Comparison of ENCODE assay signal across 8 cellular contexts in the genomic region with DNA sequence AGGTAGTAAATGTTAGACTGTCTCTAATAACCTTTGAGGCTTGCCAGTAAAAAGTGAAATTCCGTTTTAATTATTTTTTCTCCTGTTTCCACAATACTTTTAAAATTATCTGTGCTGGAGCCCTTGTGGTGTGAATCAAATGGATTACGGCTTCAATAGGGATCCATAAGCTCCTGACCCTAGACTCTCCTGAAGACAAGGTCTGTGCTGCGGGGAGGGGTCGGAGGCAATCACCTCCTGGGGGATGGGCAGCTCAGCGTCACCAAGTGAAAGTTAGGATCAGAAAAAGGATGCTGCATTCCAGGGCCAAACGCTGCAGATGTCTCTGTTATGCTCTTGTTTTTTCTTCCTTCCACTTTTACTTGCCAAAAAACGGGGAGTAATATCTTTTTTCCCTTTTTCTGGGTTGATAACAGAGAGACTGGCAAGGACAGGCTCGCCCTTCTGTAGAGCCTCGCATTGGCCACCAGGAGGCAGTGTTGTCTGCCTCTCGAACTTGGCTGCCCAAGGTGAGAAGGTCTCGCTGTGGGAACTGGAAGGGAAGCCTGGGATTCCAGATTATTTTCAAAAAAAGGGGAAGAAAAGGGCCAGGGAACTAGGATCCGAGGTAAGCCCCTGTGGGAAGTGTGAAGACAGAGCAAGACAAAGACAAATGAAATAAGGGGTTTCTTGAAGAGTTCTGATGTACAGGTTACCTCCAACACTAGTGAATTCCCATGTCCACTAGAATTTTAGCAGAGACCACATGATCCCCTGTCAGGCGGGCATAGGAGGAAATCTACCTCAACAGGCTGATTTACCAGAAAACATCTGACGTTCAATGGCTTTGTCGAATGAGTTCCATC.
DNase-seq lines count a peak whose midpoint lies in the region; ATAC-seq and FAIRE-seq lines count a peak whose summit lies in the region.

No MANE protein-coding gene starts in this region.

- ATAC-seq in HG02852 (IDR thresholded peaks at IDR 0.05; ENCODE audit: unreplicated experiment) (peak; percentile 72), GM21381 (IDR thresholded peaks at IDR 0.05; ENCODE audit: unreplicated experiment) (no peak)

- FAIRE-seq in RCC 7860 (lab: Jason Lieb, UNC), result no peak

- no peaks in the 10 kb centered on the region for H3K27me3 ChIP-seq in rectal smooth muscle tissue (ENCODE audit: control insufficient read depth, insufficient read depth, low read length)

- H3K4me1 ChIP-seq in rectal smooth muscle tissue (ENCODE audit: control insufficient read depth, insufficient read depth, low read length), result peaks cover 30% of the 10 kb centered on the region

- peak; percentile 24 for DNase-seq in activated CD4-positive, alpha-beta T cell treated with anti-CD3 and anti-CD28 coated beads for 48 hours
- DNase-seq in activated CD4-positive, alpha-beta T cell treated with anti-CD3 and anti-CD28 coated beads for 4 hours, result no peak
- peak; percentile 27 for DNase-seq in RCC 7860 (ENCODE audit: low spot score)
- DNase-seq in globus pallidus (ENCODE audit: low spot score), result peak; percentile 33
- DNase-seq in 8988T, result no peak

- H3K9ac ChIP-seq in rectal smooth muscle tissue (ENCODE audit: low read length), result no peak overlapping the region

- H3K27ac ChIP-seq in rectal smooth muscle tissue (ENCODE audit: low read depth, low read length), result peak overlapping the region; percentile 73

- peak overlapping the region; percentile 13 for H3K4me3 ChIP-seq in rectal smooth muscle tissue (ENCODE audit: low read length)

- H3K36me3 ChIP-seq in rectal smooth muscle tissue (ENCODE audit: control insufficient read depth, insufficient read depth, low read length), result no peaks in the 10 kb centered on the region

Comparison
In these comparisons a context has a peak if more than half of its experiments do, and no peak if none do; other contexts are left out.
1. DNase-seq: peak in activated CD4-positive, alpha-beta T cell treated with anti-CD3 and anti-CD28 coated beads for 48 hours (single experiment), RCC 7860 (single experiment) and globus pallidus (single experiment); none in activated CD4-positive, alpha-beta T cell treated with anti-CD3 and anti-CD28 coated beads for 4 hours (0 of 2) and 8988T (single experiment).